Comparison of ENCODE assay signal across 11 cellular contexts in genomic region chrX:107207943-107208342, GRCh38. TPM values are rescaled to one million over a fixed set of nuclear protein-coding genes. Genes with fewer than 3 reads are reported as not detected.
"Had no signal": no experiment of that assay in that cellular context is flagged by ENCODE, and none has a peak within 500 bp of the region (broad histone marks: within the 10 kb centered on the region; RNA-seq: fewer than 3 reads in every experiment).

No MANE protein-coding gene starts in this region.

- H3K9me3 ChIP-seq: HAP-1 had no signal

- DNase-seq: H7, HFFc6, Karpas-422, KBM-7 had no signal

- H3K4me2 ChIP-seq: GM23338, KMS-11 had no signal

- H3K27ac ChIP-seq: KMS-11 had no signal

- H3K4me3 ChIP-seq: GM23338, HAP-1 had no signal

- H3K9ac ChIP-seq: KMS-11 had no signal

- H2AFZ ChIP-seq: GM23338 had no signal

- ATAC-seq: GM23338, HCT116 had no signal

- FAIRE-seq: HTR-8/SVneo had no signal

- H3K36me3 ChIP-seq: HAP-1 had no signal

RNA-seq across cellular contexts. Expression of gene DNAAF6, which starts 1.5 kb away (rescaled TPM):
- total RNA-seq: GM23338, H4, H7, HFFc6, HT-29 had no signal
- polyA plus RNA-seq: GM23338 had no signal

RNA-seq across cellular contexts. Expression of gene NUP62CL, which starts 1.7 kb away (rescaled TPM):
- total RNA-seq: HFFc6 had no signal
